19 cellular contexts compared by ENCODE assay signal in the genomic region with DNA sequence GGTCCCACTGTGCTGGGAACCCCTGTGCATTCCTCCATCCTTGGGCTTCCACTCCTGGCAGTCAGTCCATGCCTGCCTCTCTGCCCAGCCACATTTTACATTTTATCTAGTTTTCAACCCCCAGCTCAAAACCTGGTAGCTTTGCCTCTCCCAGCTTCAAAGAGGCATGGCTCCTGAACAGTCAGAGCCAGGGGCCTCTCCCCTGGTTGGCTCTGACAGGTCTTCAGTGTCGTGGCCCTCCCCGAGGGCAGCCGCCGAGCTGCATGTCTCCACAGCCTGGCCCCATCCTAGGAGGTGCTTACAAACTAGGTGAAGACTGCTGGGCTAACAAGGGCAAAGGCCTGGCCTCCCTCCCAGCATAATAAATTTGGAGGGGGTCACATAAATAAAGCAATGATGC. TPM values are rescaled to one million over a fixed set of nuclear protein-coding genes. Genes with fewer than 3 reads are reported as not detected.
DNase-seq lines count a peak whose midpoint lies in the region; ATAC-seq and TF ChIP-seq lines count a peak whose summit lies in the region.
"Had no signal": no experiment of that assay in that cellular context is flagged by ENCODE, and none has a peak within 500 bp of the region (broad histone marks: within the 10 kb centered on the region; RNA-seq: fewer than 3 reads in every experiment).

No MANE protein-coding gene starts in this region.

- POLR2A ChIA-PET in GM10248 (lab: Yijun Ruan, JAX): no interaction called here

- H3K4me1 ChIP-seq in esophagus muscularis mucosa: peaks cover 6 to 25% (median 20%) of the 10 kb centered on the region in 4 donors
- no peaks in the 10 kb centered on the region for H3K4me1 ChIP-seq in right cardiac atrium (ENCODE audit: control insufficient read depth, insufficient read depth, low read length)

- DNase-seq in esophagus muscularis mucosa (ENCODE audit: extremely low spot score): peak; percentile 78
- no peak for DNase-seq in right cardiac atrium
- DNase-seq in GM19238 (ENCODE audit: insufficient read length, low spot score): no peak
- no peak for DNase-seq in activated CD4-positive, alpha-beta T cell treated with anti-CD3 and anti-CD28 coated beads for 48 hours
- no peak for DNase-seq in putamen (ENCODE audit: low spot score)
- DNase-seq in GM10248 (ENCODE audit: extremely low spot score): no peak
- DNase-seq: GF-D8; KG1; NCI-H1436; NCI-H2029; NCI-H2171; NCI-H446 treated with DMSO at 0.1 percent for 48 hours; NK-92 treated with Interleukin-12 subunit alpha and Interleukin-12 subunit beta, amount 100 ng/mL, for 24 hours; SIG-M5 had no signal

- peak in 1 of 2 donors; percentile 28 for ATAC-seq in right cardiac atrium
- ATAC-seq: HepG2 had no signal

- H3K4me3 ChIP-seq in esophagus muscularis mucosa (no peak overlapping the region), right cardiac atrium (ENCODE audit: low read length) (no peak overlapping the region)

- no peaks in the 10 kb centered on the region for H3K36me3 ChIP-seq in esophagus muscularis mucosa

- no peak for TF ChIP-seq EP300 in esophagus muscularis mucosa (IDR thresholded peaks at IDR 0.05)

- no peak for TF ChIP-seq POLR2A in esophagus muscularis mucosa (IDR thresholded peaks at IDR 0.05; ENCODE audit: low read depth)

- intact Hi-C loops in esophagus muscularis mucosa (cut with DNase I) (no loop called here), right cardiac atrium (cut with DNase I) (no loop called here)

- H3K9me3 ChIP-seq in esophagus muscularis mucosa (no peaks in the 10 kb centered on the region), right cardiac atrium (ENCODE audit: control insufficient read depth, low read length) (no peaks in the 10 kb centered on the region)

- WGBS in esophagus muscularis mucosa: 86% methylated on average over 4 of the region's 4 CpGs
- WGBS in right cardiac atrium: 80% methylated on average over 4 of the region's 4 CpGs

- H3K27ac ChIP-seq in angular gyrus (ENCODE audit: low read depth, low read length): peak overlapping the region; percentile 85
- no peak overlapping the region for H3K27ac ChIP-seq in esophagus muscularis mucosa (replicated peaks in 1 of 4)
- peak overlapping the region; percentile 63 for H3K27ac ChIP-seq in right cardiac atrium (ENCODE audit: low read length)
- peak overlapping the region; percentile 99 for H3K27ac ChIP-seq in temporal lobe (ENCODE audit: low read depth, low read length)
- H3K27ac ChIP-seq: C4-2B had no signal

- H3K27me3 ChIP-seq in esophagus muscularis mucosa (no peaks in the 10 kb centered on the region), right cardiac atrium (ENCODE audit: control insufficient read depth, insufficient read depth) (no peaks in the 10 kb centered on the region)

- CTCF ChIA-PET in GM10248 (lab: Yijun Ruan, JAX): no interaction called here

- no peak for TF ChIP-seq CTCF in esophagus muscularis mucosa (IDR thresholded peaks at IDR 0.05)
- no peak for TF ChIP-seq CTCF in GM10248 (IDR thresholded peaks at IDR 0.05; ENCODE audit: control extremely low read depth, extremely low read depth, low read depth, missing control alignments)

RNA-seq across cellular contexts. Expression of gene COBL, which starts 14.8 kb away (rescaled TPM):
- total RNA-seq in esophagus muscularis mucosa (10 to 100 TPM; 29.8 to 51.4 (median 45.9) TPM), right cardiac atrium (10 to 100 TPM; 45.9 to 56.5 (median 54.7) TPM), temporal lobe (9.8 TPM)
- 27.0 TPM for polyA plus RNA-seq in right cardiac atrium
- total RNA-seq: OCI-LY7 had no signal

Comparison
In these comparisons a context has a peak if more than half of its experiments do, and no peak if none do; other contexts are left out.
1. H3K27ac ChIP-seq: peak in angular gyrus (single experiment), right cardiac atrium (single experiment) and temporal lobe (single experiment); none in esophagus muscularis mucosa (0 of 4).